In genomic region chr7:30584415-30584814, GRCh38 we compare ENCODE assay signal across 18 cellular contexts. TPM values are rescaled to one million over a fixed set of nuclear protein-coding genes. Genes with fewer than 3 reads are reported as not detected.
DNase-seq lines count a peak whose midpoint lies in the region; ATAC-seq and FAIRE-seq lines count a peak whose summit lies in the region.
"Had no signal": no experiment of that assay in that cellular context is flagged by ENCODE, and none has a peak within 500 bp of the region (broad histone marks: within the 10 kb centered on the region; RNA-seq: fewer than 3 reads in every experiment).

No MANE protein-coding gene starts in this region.

- H2BK5ac ChIP-seq in mesendoderm (ENCODE audit: low read length) = no peak overlapping the region

- H2AK5ac ChIP-seq in mesendoderm (ENCODE audit: low read length) = no peak overlapping the region

- no peak overlapping the region for H2BK120ac ChIP-seq in mesendoderm (ENCODE audit: low read depth, low read length)

- no peaks in the 10 kb centered on the region for H3K79me2 ChIP-seq in mesendoderm (ENCODE audit: control insufficient read depth, insufficient read depth, low read length)

- H3K4ac ChIP-seq in mesendoderm (ENCODE audit: low read depth, low read length) = no peak overlapping the region

- H2BK15ac ChIP-seq in mesendoderm (replicated peaks; ENCODE audit: low read depth) = no peak overlapping the region

- H3K27me3 ChIP-seq in HUES48 (ENCODE audit: control insufficient read depth, insufficient read depth, low read length) (no peaks in the 10 kb centered on the region), mesendoderm (ENCODE audit: insufficient read depth, low read length, poor library complexity) (no peaks in the 10 kb centered on the region)

- no peak overlapping the region for H3K9ac ChIP-seq in HUES48 (ENCODE audit: low read depth, low read length)
- H3K9ac ChIP-seq in mesendoderm (ENCODE audit: low read length) = no peak overlapping the region

- peak overlapping the region; percentile 88 for H3K27ac ChIP-seq in HUES48 (ENCODE audit: low read depth, low read length)
- no peak overlapping the region for H3K27ac ChIP-seq in mesendoderm (ENCODE audit: low read depth, low read length)

- H4K8ac ChIP-seq in mesendoderm (ENCODE audit: low read depth, low read length) = no peak overlapping the region

- FAIRE-seq in GM18507 (lab: Jason Lieb, UNC) = peak; percentile 26
- FAIRE-seq: A204.1, D721Med, GM12892 had no signal

- H3K4me1 ChIP-seq in HUES48 (ENCODE audit: control insufficient read depth, insufficient read depth, low read length) = peaks cover 28% of the 10 kb centered on the region
- no peaks in the 10 kb centered on the region for H3K4me1 ChIP-seq in mesendoderm (ENCODE audit: control insufficient read depth, low read depth, low read length)

- H3K4me2 ChIP-seq in mesendoderm (ENCODE audit: low read length) = no peak overlapping the region

- peaks cover 25% of the 10 kb centered on the region for H3K9me3 ChIP-seq in HUES48 (ENCODE audit: control insufficient read depth, insufficient read depth, low read length)

- no peak overlapping the region for H3K18ac ChIP-seq in mesendoderm (ENCODE audit: low read length)

- no CpG with 5 or more reads among the region's 2 CpGs for WGBS in mesendoderm (ENCODE audit: extremely low coverage, insufficient coverage, low lambda C conversion rate)

- ATAC-seq in esophagus mucosa = peak; percentile 26
- no peak for ATAC-seq in HG03196 (IDR thresholded peaks at IDR 0.05; ENCODE audit: unreplicated experiment)
- ATAC-seq: CD8-positive, alpha-beta T cell had no signal

- no peak overlapping the region for H3K23ac ChIP-seq in mesendoderm (ENCODE audit: low read length)

- H4K5ac ChIP-seq in mesendoderm (ENCODE audit: low read length) = no peak overlapping the region

- peak overlapping the region; percentile 35 for H3K4me3 ChIP-seq in HUES48 (ENCODE audit: low read depth, low read length)
- H3K4me3 ChIP-seq in mesendoderm (ENCODE audit: low read length) = no peak overlapping the region

- H3K36me3 ChIP-seq in HUES48 (ENCODE audit: control insufficient read depth, insufficient read depth, low read length) = peaks cover 14% of the 10 kb centered on the region
- no peaks in the 10 kb centered on the region for H3K36me3 ChIP-seq in mesendoderm (ENCODE audit: control insufficient read depth, insufficient read depth, low read length)

- peaks cover 3% of the 10 kb centered on the region for H3K79me1 ChIP-seq in mesendoderm (ENCODE audit: low read length)

- no peak for DNase-seq in GM18507 (ENCODE audit: extremely low spot score, insufficient read length, low read depth)
- peak; percentile 46 for DNase-seq in mesendoderm
- DNase-seq in KBM-7 = no peak
- no peak for DNase-seq in SIG-M5 treated with dmso at 0.1 percent for 504 hours (lab: John Stamatoyannopoulos, UW; ENCODE audit: unreplicated experiment)
- DNase-seq in NCI-H69 (lab: John Stamatoyannopoulos, UW) = no peak
- DNase-seq: CD8-positive, alpha-beta T cell; COR-L47; DMS153; DMS79 treated with DMSO at 0.1 percent for 48 hours; EL; GDM1; Kasumi-1 had no signal

- H3K56ac ChIP-seq in mesendoderm (ENCODE audit: low read length) = no peak overlapping the region

- in situ Hi-C loops in KBM-7 (cut with MboI; ENCODE audit: low pct_unique_long_range_greater_than_20kb, low sequenced_read_pairs) = no loop called here

RNA-seq across cellular contexts. Expression of gene GARS1, which starts 10.3 kb away (rescaled TPM):
- total RNA-seq in esophagus mucosa = 176 TPM
- polyA plus RNA-seq in mesendoderm (2013, experiment 1 of 2) = 333 TPM
- 336 TPM for polyA plus RNA-seq in mesendoderm (2013, experiment 2 of 2)
